Comparison of ENCODE assay signal across 8 cellular contexts in genomic region chr14:76946753-76947077, GRCh38.
DNase-seq lines count a peak whose midpoint lies in the region; ATAC-seq and TF ChIP-seq lines count a peak whose summit lies in the region.

No MANE protein-coding gene starts in this region.

- H3K36me3 ChIP-seq in ACC112 (ENCODE audit: insufficient read depth, low read length) (no peaks in the 10 kb centered on the region), ascending aorta (no peaks in the 10 kb centered on the region), mesodermal cell (ENCODE audit: control insufficient read depth, insufficient read depth, low read length) (no peaks in the 10 kb centered on the region)

- ATAC-seq in HG02571 (IDR thresholded peaks at IDR 0.05; ENCODE audit: unreplicated experiment) = peak; percentile 4

- peaks cover 34% of the 10 kb centered on the region for H3K4me1 ChIP-seq in ACC112 (ENCODE audit: control insufficient read depth, insufficient read depth, low read length, unreplicated experiment)
- peaks cover 7 to 17% of the 10 kb centered on the region in 2 donors for H3K4me1 ChIP-seq in ascending aorta
- peaks cover 18% of the 10 kb centered on the region for H3K4me1 ChIP-seq in mesodermal cell (ENCODE audit: control insufficient read depth, insufficient read depth, low read length, poor library complexity, severe bottlenecking)

- no peaks in the 10 kb centered on the region for H3K27me3 ChIP-seq in ACC112 (ENCODE audit: insufficient read depth, low read length)
- H3K27me3 ChIP-seq in ascending aorta = no peaks in the 10 kb centered on the region

- TF ChIP-seq CTCF in ascending aorta (IDR thresholded peaks at IDR 0.05) = no peak
- TF ChIP-seq CTCF in foreskin fibroblast (IDR thresholded peaks at IDR 0.05; ENCODE audit: low read depth, low read length) = no peak

- H3K27ac ChIP-seq in ACC112 (ENCODE audit: low read depth, low read length) (peak overlapping the region; percentile 93), ascending aorta (peak overlapping the region; percentile 65 to 76), mesodermal cell (ENCODE audit: low read depth, low read length, severe bottlenecking) (peak overlapping the region; percentile 58)

- WGBS in mesodermal cell (ENCODE audit: insufficient coverage in 2 of 2), 2 experiments = 70 to 75% methylated on average over 6 of the region's 6 CpGs

- intact Hi-C loops in ascending aorta (cut with DNase I) = no loop called here

- no peaks in the 10 kb centered on the region for H3K79me2 ChIP-seq in ACC112 (ENCODE audit: control insufficient read depth, insufficient read depth, low read length, unreplicated experiment)

- peak overlapping the region; percentile 82 for H2AFZ ChIP-seq in ACC112 (ENCODE audit: low read length, unreplicated experiment)

- H3K4me3 ChIP-seq in ACC112 (ENCODE audit: low read depth, low read length) (peak overlapping the region; percentile 20; the same call in 1 of the 2 replicates), ascending aorta (peak overlapping the region in 1 of 2 donors; percentile 30), mesodermal cell (ENCODE audit: extremely low read depth, insufficient read depth, low read length, poor library complexity, severe bottlenecking) (no peak overlapping the region), foreskin fibroblast (ENCODE audit: low read depth in 1 of 2, low read length in 2 of 2) (no peak overlapping the region)

- no peaks in the 10 kb centered on the region for H3K9me3 ChIP-seq in ascending aorta
- no peaks in the 10 kb centered on the region for H3K9me3 ChIP-seq in mesodermal cell (ENCODE audit: control insufficient read depth, low read length)

- DNase-seq in ascending aorta (ENCODE audit: low spot score in 2 of 2) (no peak), midbrain (lab: John Stamatoyannopoulos, UW) (no peak), T-helper 9 cell (no peak), foreskin fibroblast (no peak)
- no peak for DNase-seq in stimulated activated naive CD4-positive, alpha-beta T cell treated with Interleukin-2 at 50 U/mL for 16 hours (lab: John Stamatoyannopoulos, UW)
